ENCODE assay signal across 1 cellular context in genomic region chr20:6466065-6466810, GRCh38.
TF ChIP-seq lines count a peak whose summit lies in the region.

No MANE protein-coding gene starts in this region.

TF ChIP-seq in HepG2, 621 proteins besides CTCF, POLR2A, EP300 and RAD21 (continued from another document and continues in another):
- no peak for TF ChIP-seq ZNF362 (CRISPR knock-in tag; IDR thresholded peaks at IDR 0.05; ENCODE audit: borderline replicate concordance)
- no peak for TF ChIP-seq REST (IDR thresholded peaks at IDR 0.05; ENCODE audit: borderline replicate concordance in 1 of 2, low read depth in 1 of 2, low read length in 2 of 2)
- no peak for TF ChIP-seq BRF2 (CRISPR knock-in tag; IDR thresholded peaks at IDR 0.05)
- no peak for TF ChIP-seq GABPA (IDR thresholded peaks at IDR 0.05; ENCODE audit: low read depth, low read length)
- peak; percentile 47; the same call in 1 of the 2 replicates for TF ChIP-seq GABPA (CRISPR knock-in tag; IDR thresholded peaks at IDR 0.05; ENCODE audit: low read depth)
- no peak for TF ChIP-seq KLF12 (CRISPR knock-in tag; IDR thresholded peaks at IDR 0.05; ENCODE audit: borderline replicate concordance)
- no peak for TF ChIP-seq MAF1 (CRISPR knock-in tag; IDR thresholded peaks at IDR 0.05; ENCODE audit: borderline replicate concordance)
- no peak for TF ChIP-seq TAF15 (IDR thresholded peaks at IDR 0.05; ENCODE audit: low read depth, low read length, poor library complexity, severe bottlenecking)
- TF ChIP-seq NR0B2 (CRISPR knock-in tag; IDR thresholded peaks at IDR 0.05), result no peak
- no peak for TF ChIP-seq DMTF1 (CRISPR knock-in tag; IDR thresholded peaks at IDR 0.05)
- no peak for TF ChIP-seq IKZF1 (IDR thresholded peaks at IDR 0.05)
- TF ChIP-seq KAT8 (CRISPR knock-in tag; IDR thresholded peaks at IDR 0.05), result no peak
- TF ChIP-seq ZZZ3 (CRISPR knock-in tag; IDR thresholded peaks at IDR 0.05; ENCODE audit: borderline replicate concordance), result no peak
- TF ChIP-seq MYNN (CRISPR knock-in tag; IDR thresholded peaks at IDR 0.05; ENCODE audit: low read depth), result no peak
- TF ChIP-seq ZNF430 (CRISPR knock-in tag; IDR thresholded peaks at IDR 0.05), result no peak
- no peak for TF ChIP-seq ZNF333 (CRISPR knock-in tag; IDR thresholded peaks at IDR 0.05; ENCODE audit: borderline replicate concordance)
- no peak for TF ChIP-seq ZNF670 (CRISPR knock-in tag; IDR thresholded peaks at IDR 0.05; ENCODE audit: borderline replicate concordance)
- TF ChIP-seq ZBTB26 (CRISPR knock-in tag; IDR thresholded peaks at IDR 0.05; ENCODE audit: borderline replicate concordance), result no peak
- no peak for TF ChIP-seq MXD4 (CRISPR knock-in tag; IDR thresholded peaks at IDR 0.05)
- no peak for TF ChIP-seq TP53 (CRISPR knock-in tag; conservative IDR thresholded peaks at IDR 0.05)
- no peak for TF ChIP-seq ZXDC (CRISPR knock-in tag; IDR thresholded peaks at IDR 0.05)
- TF ChIP-seq YY1 (IDR thresholded peaks at IDR 0.05; ENCODE audit: insufficient read depth, insufficient replicate concordance, low read depth, low read length), result no peak
- TF ChIP-seq XBP1 (CRISPR knock-in tag; IDR thresholded peaks at IDR 0.05), result no peak
- TF ChIP-seq ZNF235 (CRISPR knock-in tag; IDR thresholded peaks at IDR 0.05; ENCODE audit: borderline replicate concordance), result no peak
- TF ChIP-seq SP2 (CRISPR knock-in tag; IDR thresholded peaks at IDR 0.05), result no peak
- TF ChIP-seq ZBED4 (CRISPR knock-in tag; IDR thresholded peaks at IDR 0.05; ENCODE audit: borderline replicate concordance), result no peak
- TF ChIP-seq SMAD9 (CRISPR knock-in tag; IDR thresholded peaks at IDR 0.05), result no peak
- TF ChIP-seq ZNF605 (CRISPR knock-in tag; IDR thresholded peaks at IDR 0.05), result no peak
- TF ChIP-seq NCOA2 (CRISPR knock-in tag; IDR thresholded peaks at IDR 0.05), result peak; percentile 37; the same call in 1 of the 2 replicates
- no peak for TF ChIP-seq FOSL1 (CRISPR knock-in tag; IDR thresholded peaks at IDR 0.05; ENCODE audit: borderline replicate concordance)
- TF ChIP-seq ZSCAN5A (CRISPR knock-in tag; IDR thresholded peaks at IDR 0.05; ENCODE audit: borderline replicate concordance), result no peak
- TF ChIP-seq POGK (CRISPR knock-in tag; conservative IDR thresholded peaks at IDR 0.05), result no peak
- TF ChIP-seq NBN (conservative IDR thresholded peaks at IDR 0.05), result no peak
- TF ChIP-seq ZNF777 (CRISPR knock-in tag; IDR thresholded peaks at IDR 0.05), result no peak
- no peak for TF ChIP-seq KDM2A (CRISPR knock-in tag; IDR thresholded peaks at IDR 0.05; ENCODE audit: borderline replicate concordance, low read depth)
- peak; percentile 68 for TF ChIP-seq GATAD2A (CRISPR knock-in tag; IDR thresholded peaks at IDR 0.05)
- TF ChIP-seq ZFP62 (CRISPR knock-in tag; IDR thresholded peaks at IDR 0.05), result no peak
- no peak for TF ChIP-seq SNAPC2 (CRISPR knock-in tag; IDR thresholded peaks at IDR 0.05)
- peak; percentile 45; the same call in 1 of the 2 replicates for TF ChIP-seq ISL2 (CRISPR knock-in tag; IDR thresholded peaks at IDR 0.05)
- no peak for TF ChIP-seq SOX13 (IDR thresholded peaks at IDR 0.05)
- peak in 1 of 2 experiments; percentile 46; a peak in 1 of 4 replicates for TF ChIP-seq SOX13 (CRISPR knock-in tag; conservative IDR thresholded peaks at IDR 0.05 in 1 of 2, IDR thresholded peaks at IDR 0.05 in 1 of 2)
- no peak for TF ChIP-seq SRSF4 (IDR thresholded peaks at IDR 0.05; ENCODE audit: low read depth, low read length, poor library complexity, severe bottlenecking)
- TF ChIP-seq ZNF451 (CRISPR knock-in tag; IDR thresholded peaks at IDR 0.05), result no peak
- no peak for TF ChIP-seq PLRG1 (conservative IDR thresholded peaks at IDR 0.05)
- TF ChIP-seq ZNF136 (CRISPR knock-in tag; IDR thresholded peaks at IDR 0.05; ENCODE audit: low read depth), result no peak
- no peak for TF ChIP-seq RXRA (CRISPR knock-in tag; IDR thresholded peaks at IDR 0.05)
